ENCODE assay signal across 23 cellular contexts in genomic region chr3:10291139-10291500, GRCh38. TPM values are rescaled to one million over a fixed set of nuclear protein-coding genes. Genes with fewer than 3 reads are reported as not detected.
"Had no signal": no experiment of that assay in that cellular context is flagged by ENCODE, and none has a peak within 500 bp of the region (broad histone marks: within the 10 kb centered on the region; RNA-seq: fewer than 3 reads in every experiment).

No MANE protein-coding gene starts in this region.

- FAIRE-seq: endometrium, frontal cortex, keratinocyte had no signal

- H3K4me3 Mint-ChIP-seq: activated CD8-positive, alpha-beta T cell treated with anti-CD3 and anti-CD28 coated beads for 36 hours; activated naive CD8-positive, alpha-beta T cell treated with anti-CD3 and anti-CD28 coated beads, Interleukin-2, amount 10 ng/mL, durations not matched to agents 7 days and 5 days; activated T-cell treated with anti-CD3 and anti-CD28 coated beads, Interleukin-2, amount 50 U/mL, for 4 hours; brain; central memory CD8-positive, alpha-beta T cell; nephron progenitor cell; stimulated activated naive CD8-positive, alpha-beta T cell treated with anti-CD3 and anti-CD28 coated beads, Interleukin-15, Interleukin-2, amounts not matched to agents 100 ng/mL and 50 ng/mL, for 24 hours had no signal

- H3K27ac Mint-ChIP-seq: activated CD8-positive, alpha-beta T cell treated with anti-CD3 and anti-CD28 coated beads for 36 hours; brain; stimulated activated naive CD8-positive, alpha-beta T cell treated with anti-CD3 and anti-CD28 coated beads, Interleukin-15, Interleukin-2, amounts not matched to agents 100 ng/mL and 50 ng/mL, for 24 hours had no signal

- H3K4me1 ChIP-seq: colonic mucosa, transverse colon, uterus had no signal

- ATAC-seq: activated CD8-positive, alpha-beta T cell treated with anti-CD3 and anti-CD28 coated beads for 36 hours; activated T-cell treated with anti-CD3 and anti-CD28 coated beads, Interleukin-2, amount 50 U/mL, for 4 hours; left lobe of liver had no signal

- H3K27ac ChIP-seq: colonic mucosa, suprapubic skin, transverse colon, uterus had no signal

- H3K4me3 ChIP-seq: colonic mucosa, suprapubic skin, transverse colon, uterus had no signal

- DNase-seq: activated B cell treated with CpG ODN at 0.5 μM for 24 hours; activated CD4-positive, alpha-beta T cell treated with anti-CD3 and anti-CD28 coated beads for 48 hours; activated CD8-positive, alpha-beta T cell treated with anti-CD3 and anti-CD28 coated beads for 36 hours; activated naive CD8-positive, alpha-beta T cell treated with anti-CD3 and anti-CD28 coated beads, Interleukin-2, amount 10 ng/mL, durations not matched to agents 7 days and 5 days; activated T-cell treated with anti-CD3 and anti-CD28 coated beads, Interleukin-2, amount 50 U/mL, for 4 hours; colonic mucosa; erythroblast; midbrain; nephron progenitor cell; occipital lobe; stimulated activated CD4-positive, alpha-beta T cell treated with anti-CD3 and anti-CD28 coated beads, Interleukin-12 subunit alpha, Interleukin-12 subunit beta, amount 100 ng/mL, for 4 hours; stimulated activated CD4-positive, alpha-beta T cell treated with anti-CD3 and anti-CD28 coated beads, Interleukin-2, amount 100 ng/mL, for 24 hours; T-helper 9 cell; transverse colon; uterus had no signal

- H3K27me3 Mint-ChIP-seq: activated B cell treated with CpG ODN at 0.5 μM for 24 hours; activated CD8-positive, alpha-beta T cell treated with anti-CD3 and anti-CD28 coated beads for 36 hours; activated naive CD8-positive, alpha-beta T cell treated with anti-CD3 and anti-CD28 coated beads, Interleukin-2, amount 10 ng/mL, durations not matched to agents 7 days and 5 days; brain; central memory CD8-positive, alpha-beta T cell; stimulated activated naive CD8-positive, alpha-beta T cell treated with anti-CD3 and anti-CD28 coated beads, Interleukin-15, Interleukin-2, amounts not matched to agents 100 ng/mL and 50 ng/mL, for 24 hours had no signal

- H3K27me3 ChIP-seq: colonic mucosa, suprapubic skin, transverse colon, uterus had no signal

- H3K9me3 Mint-ChIP-seq: activated B cell treated with CpG ODN at 0.5 μM for 24 hours; activated CD8-positive, alpha-beta T cell treated with anti-CD3 and anti-CD28 coated beads for 36 hours; activated naive CD8-positive, alpha-beta T cell treated with anti-CD3 and anti-CD28 coated beads, Interleukin-2, amount 10 ng/mL, durations not matched to agents 7 days and 5 days; activated T-cell treated with anti-CD3 and anti-CD28 coated beads, Interleukin-2, amount 50 U/mL, for 4 hours; brain; central memory CD8-positive, alpha-beta T cell; nephron progenitor cell; stimulated activated naive CD8-positive, alpha-beta T cell treated with anti-CD3 and anti-CD28 coated beads, Interleukin-15, Interleukin-2, amounts not matched to agents 100 ng/mL and 50 ng/mL, for 24 hours had no signal

- H3K9me3 ChIP-seq: colonic mucosa, suprapubic skin, transverse colon, uterus had no signal

- H3K36me3 ChIP-seq: colonic mucosa, uterus had no signal

RNA-seq across cellular contexts. Expression of gene GHRL, which starts 1.6 kb away (rescaled TPM):
- total RNA-seq: frontal cortex, occipital lobe had no signal
- polyA plus RNA-seq: keratinocyte had no signal
